Comparison of ENCODE assay signal across 22 cellular contexts in genomic region chr11:91730071-91730470, GRCh38.
"Had no signal": no experiment of that assay in that cellular context is flagged by ENCODE, and none has a peak within 500 bp of the region (broad histone marks: within the 10 kb centered on the region; RNA-seq: fewer than 3 reads in every experiment).

No MANE protein-coding gene starts in this region.

- DNase-seq: activated CD4-positive, alpha-beta T cell treated with anti-CD3 and anti-CD28 coated beads for 36 hours; activated CD4-positive, alpha-beta T cell treated with anti-CD3 and anti-CD28 coated beads, Interleukin-2, amount 50 U/mL, for 48 hours; activated naive CD4-positive, alpha-beta T cell; activated T-cell treated with anti-CD3 and anti-CD28 coated beads for 4 hours; anterior cingulate cortex; cortex of kidney; effector CD4-positive, alpha-beta T cell; heart right ventricle; left cardiac atrium; mesenchymal stem cell; naive thymus-derived CD4-positive, alpha-beta T cell; right cardiac atrium; stimulated activated CD4-positive, alpha-beta T cell treated with anti-CD3 and anti-CD28 coated beads, Interleukin-4, amount 100 ng/mL, for 1 hour; stimulated activated naive CD8-positive, alpha-beta T cell treated with anti-CD3 and anti-CD28 coated beads, Interleukin-15, amount 100 ng/mL, for 72 hours; SW 1271; transverse colon had no signal

- H3K36me3 ChIP-seq: breast epithelium, gastroesophageal sphincter, heart right ventricle, suprapubic skin, transverse colon had no signal

- H3K4me3 ChIP-seq: breast epithelium, gastroesophageal sphincter, heart right ventricle, skin epidermis, suprapubic skin, transverse colon had no signal

- ATAC-seq: activated CD4-positive, alpha-beta T cell treated with anti-CD3 and anti-CD28 coated beads for 36 hours; esophagus mucosa; gastroesophageal sphincter; heart right ventricle; left cardiac atrium; naive thymus-derived CD4-positive, alpha-beta T cell; right cardiac atrium; stimulated activated naive CD8-positive, alpha-beta T cell treated with anti-CD3 and anti-CD28 coated beads, Interleukin-15, amount 100 ng/mL, for 72 hours had no signal

- H3K27me3 Mint-ChIP-seq: activated CD4-positive, alpha-beta T cell treated with anti-CD3 and anti-CD28 coated beads for 36 hours; naive thymus-derived CD4-positive, alpha-beta T cell; stimulated activated naive CD8-positive, alpha-beta T cell treated with anti-CD3 and anti-CD28 coated beads, Interleukin-15, amount 100 ng/mL, for 72 hours had no signal

- H3K27me3 ChIP-seq: breast epithelium, gastroesophageal sphincter, heart right ventricle, suprapubic skin, transverse colon had no signal

- H3K27ac Mint-ChIP-seq: activated CD4-positive, alpha-beta T cell treated with anti-CD3 and anti-CD28 coated beads for 36 hours; naive thymus-derived CD4-positive, alpha-beta T cell; stimulated activated naive CD8-positive, alpha-beta T cell treated with anti-CD3 and anti-CD28 coated beads, Interleukin-15, amount 100 ng/mL, for 72 hours; T-helper 2 cell treated with Interferon-gamma antibody and Interleukin-4, amounts not matched to agents 5 μg/mL and 100 μg/mL, for 36 hours had no signal

- H3K4me1 Mint-ChIP-seq: activated CD4-positive, alpha-beta T cell treated with anti-CD3 and anti-CD28 coated beads for 36 hours; naive thymus-derived CD4-positive, alpha-beta T cell; stimulated activated naive CD8-positive, alpha-beta T cell treated with anti-CD3 and anti-CD28 coated beads, Interleukin-15, amount 100 ng/mL, for 72 hours had no signal

- H3K4me1 ChIP-seq: breast epithelium, gastroesophageal sphincter, heart right ventricle, suprapubic skin, transverse colon had no signal

- H3K4me3 Mint-ChIP-seq: activated CD4-positive, alpha-beta T cell treated with anti-CD3 and anti-CD28 coated beads for 36 hours; naive thymus-derived CD4-positive, alpha-beta T cell; stimulated activated naive CD8-positive, alpha-beta T cell treated with anti-CD3 and anti-CD28 coated beads, Interleukin-15, amount 100 ng/mL, for 72 hours; T-helper 2 cell treated with Interferon-gamma antibody and Interleukin-4, amounts not matched to agents 5 μg/mL and 100 μg/mL, for 36 hours had no signal

- H3K9me3 ChIP-seq: gastroesophageal sphincter, suprapubic skin had no signal

- H3K27ac ChIP-seq: breast epithelium, gastroesophageal sphincter, heart right ventricle, skin epidermis, suprapubic skin, transverse colon had no signal
